1 cellular context compared by ENCODE assay signal in the genomic region with DNA sequence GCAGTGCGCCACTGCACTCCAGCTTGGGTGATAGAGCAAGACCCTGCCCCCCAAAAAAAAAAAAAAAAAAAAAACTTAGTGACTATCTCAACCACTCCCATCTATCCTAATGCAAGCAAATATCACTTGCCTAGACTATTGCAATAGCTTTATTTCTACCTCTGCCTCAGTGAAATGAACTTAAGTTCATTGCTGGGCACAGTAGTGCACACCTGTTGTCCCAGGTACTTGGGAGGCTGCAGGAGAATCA.
A peak's percentile ranks its signal among the peaks of the same experiment; 100 is the strongest.
TF ChIP-seq lines count a peak whose summit lies in the region.

No MANE protein-coding gene starts in this region.

TF ChIP-seq in HepG2, 621 proteins besides CTCF, POLR2A, EP300 and RAD21 (continued from another document):
- TF ChIP-seq ZBTB40 (IDR thresholded peaks at IDR 0.05) (no peak), ZBTB40 (CRISPR knock-in tag; IDR thresholded peaks at IDR 0.05) (no peak), BCL6 (CRISPR knock-in tag; IDR thresholded peaks at IDR 0.05) (no peak), TOPORS (CRISPR knock-in tag; IDR thresholded peaks at IDR 0.05) (no peak), TGIF2 (CRISPR knock-in tag; IDR thresholded peaks at IDR 0.05) (0 out of 2 replicates have a peak, but pooled peaks have one; percentile 15), MAFK (conservative IDR thresholded peaks at IDR 0.05 in 1 of 2, IDR thresholded peaks at IDR 0.05 in 1 of 2; ENCODE audit: low read length in 2 of 2) (no peak), ZNF441 (CRISPR knock-in tag; IDR thresholded peaks at IDR 0.05; ENCODE audit: borderline replicate concordance) (no peak), ATF1 (CRISPR knock-in tag; IDR thresholded peaks at IDR 0.05) (no peak), ZBTB20 (CRISPR knock-in tag; IDR thresholded peaks at IDR 0.05; ENCODE audit: borderline replicate concordance, low read depth) (no peak), POLR2G (IDR thresholded peaks at IDR 0.05; ENCODE audit: low read depth, low read length) (peak; percentile 51), SSRP1 (CRISPR knock-in tag; IDR thresholded peaks at IDR 0.05) (no peak)
